In genomic region chr10:46297406-46298204, GRCh38 we compare ENCODE assay signal across 18 cellular contexts. TPM values are rescaled to one million over a fixed set of nuclear protein-coding genes. Genes with fewer than 3 reads are reported as not detected.
DNase-seq lines count a peak whose midpoint lies in the region; ATAC-seq and TF ChIP-seq lines count a peak whose summit lies in the region.
"Had no signal": no experiment of that assay in that cellular context is flagged by ENCODE, and none has a peak within 500 bp of the region (broad histone marks: within the 10 kb centered on the region; RNA-seq: fewer than 3 reads in every experiment).

No MANE protein-coding gene starts in this region.

- no peaks in the 10 kb centered on the region for H3K27me3 ChIP-seq in CD4-positive, alpha-beta T cell (ENCODE audit: control insufficient read depth, insufficient read depth, low read length)
- H3K27me3 ChIP-seq: gastroesophageal sphincter, ovary had no signal

- H3K4me3 Mint-ChIP-seq in CD4-positive, alpha-beta T cell, result peak overlapping the region; percentile 86
- no peak overlapping the region for H3K4me3 Mint-ChIP-seq in HFFc6
- H3K4me3 Mint-ChIP-seq in activated CD8-positive, alpha-beta T cell treated with anti-CD3 and anti-CD28 coated beads, Interleukin-2, amount 10 ng/mL, durations not matched to agents 7 days and 5 days, result peak overlapping the region; percentile 69
- H3K4me3 Mint-ChIP-seq: B cell, mesothelial cell of epicardium had no signal

- H3K27ac Mint-ChIP-seq in CD4-positive, alpha-beta T cell, result peak overlapping the region; percentile 53
- no peak overlapping the region for H3K27ac Mint-ChIP-seq in HFFc6
- H3K27ac Mint-ChIP-seq in activated CD8-positive, alpha-beta T cell treated with anti-CD3 and anti-CD28 coated beads, Interleukin-2, amount 10 ng/mL, durations not matched to agents 7 days and 5 days, result peak overlapping the region; percentile 72
- H3K27ac Mint-ChIP-seq: B cell, mesothelial cell of epicardium had no signal

- H3K4me3 ChIP-seq in mucosa of descending colon, result no peak overlapping the region
- H3K4me3 ChIP-seq: gastroesophageal sphincter, ovary had no signal

- H3K27me3 Mint-ChIP-seq in CD4-positive, alpha-beta T cell, result no peaks in the 10 kb centered on the region
- peaks cover 11% of the 10 kb centered on the region for H3K27me3 Mint-ChIP-seq in HFFc6 (ENCODE audit: insufficient read depth)
- H3K27me3 Mint-ChIP-seq in activated CD8-positive, alpha-beta T cell treated with anti-CD3 and anti-CD28 coated beads, Interleukin-2, amount 10 ng/mL, durations not matched to agents 7 days and 5 days (ENCODE audit: low read depth), result no peaks in the 10 kb centered on the region

- POLR2A ChIA-PET in CD4-positive, alpha-beta T cell (lab: Charles Lee), result no interaction called here
- POLR2A ChIA-PET in activated CD8-positive, alpha-beta T cell treated with anti-CD3 and anti-CD28 coated beads, Interleukin-2, amount 10 ng/mL, durations not matched to agents 7 days and 5 days (lab: Charles Lee), result no interaction called here

- no peak overlapping the region for H3K27ac ChIP-seq in CD4-positive, alpha-beta T cell (ENCODE audit: low read depth, low read length)
- H3K27ac ChIP-seq: gastroesophageal sphincter, ovary had no signal

- TF ChIP-seq CTCF in CD4-positive, alpha-beta T cell (IDR thresholded peaks at IDR 0.05), result no peak
- 0 out of 2 replicates have a peak, but pooled peaks have one; percentile 20 for TF ChIP-seq CTCF in HFFc6 (IDR thresholded peaks at IDR 0.05)
- no peak for TF ChIP-seq CTCF in mucosa of descending colon (IDR thresholded peaks at IDR 0.05)

- no peaks in the 10 kb centered on the region for H3K36me3 Mint-ChIP-seq in CD4-positive, alpha-beta T cell (ENCODE audit: low read depth)
- H3K36me3 Mint-ChIP-seq in HFFc6 (ENCODE audit: low read depth), result no peaks in the 10 kb centered on the region
- no peaks in the 10 kb centered on the region for H3K36me3 Mint-ChIP-seq in activated CD8-positive, alpha-beta T cell treated with anti-CD3 and anti-CD28 coated beads, Interleukin-2, amount 10 ng/mL, durations not matched to agents 7 days and 5 days (ENCODE audit: low read depth)
- H3K36me3 Mint-ChIP-seq: mesothelial cell of epicardium had no signal

- CTCF ChIA-PET in CD4-positive, alpha-beta T cell (lab: Charles Lee), result no interaction called here
- CTCF ChIA-PET in activated CD8-positive, alpha-beta T cell treated with anti-CD3 and anti-CD28 coated beads, Interleukin-2, amount 10 ng/mL, durations not matched to agents 7 days and 5 days (lab: Charles Lee), result no interaction called here

- no peaks in the 10 kb centered on the region for H3K9me3 ChIP-seq in CD4-positive, alpha-beta T cell (ENCODE audit: control insufficient read depth, low read length)
- H3K9me3 ChIP-seq in mucosa of descending colon, result no peaks in the 10 kb centered on the region
- H3K9me3 ChIP-seq: gastroesophageal sphincter, ovary had no signal

- peak in 3 of 10 experiments; percentile 16 to 29 (median 17) for DNase-seq in CD4-positive, alpha-beta T cell
- no peak for DNase-seq in HFFc6
- DNase-seq in activated CD8-positive, alpha-beta T cell treated with anti-CD3 and anti-CD28 coated beads, Interleukin-2, amount 10 ng/mL, durations not matched to agents 7 days and 5 days, result peak; percentile 44
- DNase-seq in mucosa of descending colon, result peak in 2 of 3 donors; percentile 17 to 25
- DNase-seq in stimulated activated naive CD4-positive, alpha-beta T cell treated with Interleukin-2 at 50 U/mL for 16 hours (lab: John Stamatoyannopoulos, UW), result no peak
- no peak for DNase-seq in NCI-H524 treated with DMSO at 0.1 percent for 48 hours (lab: John Stamatoyannopoulos, UW)
- DNase-seq in NCI-H2227 treated with DMSO at 0.1 percent for 48 hours (lab: John Stamatoyannopoulos, UW), result no peak
- DNase-seq: activated CD4-positive, CD25-positive, alpha-beta regulatory T cell; HCEC 1CT; NCI-H1930; NCI-H748 treated with DMSO at 0.1 percent for 48 hours; ovary had no signal

- intact Hi-C loops in CD4-positive, alpha-beta T cell (cut with DNase I, micrococcal nuclease), result no loop called here
- intact Hi-C loops in mucosa of descending colon (cut with DNase I, micrococcal nuclease), result no loop called here

- no peaks in the 10 kb centered on the region for H3K36me3 ChIP-seq in mucosa of descending colon (ENCODE audit: low read depth)
- H3K36me3 ChIP-seq: gastroesophageal sphincter, ovary had no signal

- H3K9me3 Mint-ChIP-seq in CD4-positive, alpha-beta T cell, result no peaks in the 10 kb centered on the region
- H3K9me3 Mint-ChIP-seq in HFFc6, result no peaks in the 10 kb centered on the region
- no peaks in the 10 kb centered on the region for H3K9me3 Mint-ChIP-seq in activated CD8-positive, alpha-beta T cell treated with anti-CD3 and anti-CD28 coated beads, Interleukin-2, amount 10 ng/mL, durations not matched to agents 7 days and 5 days (ENCODE audit: insufficient read depth)
- H3K9me3 Mint-ChIP-seq: mesothelial cell of epicardium had no signal

- peaks cover 26% of the 10 kb centered on the region for H3K4me1 Mint-ChIP-seq in CD4-positive, alpha-beta T cell (ENCODE audit: low read depth)
- no peaks in the 10 kb centered on the region for H3K4me1 Mint-ChIP-seq in HFFc6 (ENCODE audit: low read depth)
- H3K4me1 Mint-ChIP-seq in activated CD8-positive, alpha-beta T cell treated with anti-CD3 and anti-CD28 coated beads, Interleukin-2, amount 10 ng/mL, durations not matched to agents 7 days and 5 days (ENCODE audit: low read depth), result peaks cover 24% of the 10 kb centered on the region
- H3K4me1 Mint-ChIP-seq: mesothelial cell of epicardium had no signal

- no peaks in the 10 kb centered on the region for H3K4me1 ChIP-seq in mucosa of descending colon (ENCODE audit: low read depth)
- H3K4me1 ChIP-seq: gastroesophageal sphincter had no signal

- ATAC-seq in CD4-positive, alpha-beta T cell (ENCODE audit: poor library complexity), result peak; percentile 96
- peak; percentile 76 for ATAC-seq in activated CD8-positive, alpha-beta T cell treated with anti-CD3 and anti-CD28 coated beads, Interleukin-2, amount 10 ng/mL, durations not matched to agents 7 days and 5 days
- ATAC-seq in mucosa of descending colon (peak; percentile 39), HG02571 (IDR thresholded peaks at IDR 0.05; ENCODE audit: unreplicated experiment) (no peak)
- ATAC-seq: gastroesophageal sphincter had no signal

RNA-seq across cellular contexts. Expression of gene ANTXRL, which starts 10.8 kb away (rescaled TPM):
- not detected for total RNA-seq in CD4-positive, alpha-beta T cell
- not detected for total RNA-seq in HFFc6 (2021; fragmentation: NEBNext Ultra II Directional; extraction: Animal tissue kit (Norgen Biotek cat#: 25700))
- total RNA-seq in activated CD8-positive, alpha-beta T cell treated with anti-CD3 and anti-CD28 coated beads, Interleukin-2, amount 10 ng/mL, durations not matched to agents 7 days and 5 days, result not detected
- total RNA-seq in mucosa of descending colon, result not detected
- total RNA-seq: B cell, gastroesophageal sphincter, mesothelial cell of epicardium, skeletal muscle tissue, temporal lobe had no signal

Comparison
In these comparisons a context has a peak if more than half of its experiments do, and no peak if none do; other contexts are left out.
1. DNase-seq: peak in activated CD8-positive, alpha-beta T cell treated with anti-CD3 and anti-CD28 coated beads, Interleukin-2, amount 10 ng/mL, durations not matched to agents 7 days and 5 days (single experiment) and mucosa of descending colon (2 of 3); none in HFFc6 (single experiment), stimulated activated naive CD4-positive, alpha-beta T cell treated with Interleukin-2 at 50 U/mL for 16 hours (single experiment), NCI-H524 treated with DMSO at 0.1 percent for 48 hours (single experiment) and NCI-H2227 treated with DMSO at 0.1 percent for 48 hours (single experiment).